ENCODE assay signal across 1 cellular context in the genomic region with DNA sequence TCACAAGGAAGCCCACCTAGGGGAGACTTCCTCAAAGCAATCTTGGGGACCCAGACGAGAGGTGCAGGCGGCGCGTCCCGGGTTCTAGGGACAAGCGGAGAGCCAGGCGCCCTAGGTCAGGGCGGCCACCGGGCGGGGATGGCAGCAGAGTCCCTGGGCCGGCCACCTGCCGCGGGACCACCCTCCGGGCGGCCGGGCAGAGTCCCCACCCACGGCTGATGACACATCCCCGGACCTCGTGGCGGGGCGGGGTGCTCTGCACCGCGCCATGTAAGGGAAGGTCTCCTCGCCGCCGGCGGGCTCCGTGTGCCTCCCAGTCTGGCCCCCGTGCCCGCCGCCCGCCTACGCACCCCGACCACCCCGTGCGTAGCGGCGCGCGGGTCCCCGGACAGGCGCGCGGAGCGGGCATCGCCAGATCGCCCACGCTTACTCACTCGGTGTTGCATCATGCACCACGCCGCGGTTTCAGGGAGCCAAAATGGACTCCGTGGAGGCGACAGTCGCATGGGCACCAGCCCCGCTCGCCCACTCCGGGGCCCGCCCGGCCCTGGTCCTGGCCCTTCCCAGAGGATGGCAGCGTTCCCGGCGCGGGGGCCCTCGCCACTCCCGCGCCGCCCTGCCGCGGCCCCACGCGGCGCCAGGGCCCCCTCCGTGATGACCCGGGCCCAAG.
A peak's percentile ranks its signal among the peaks of the same experiment; 100 is the strongest.
TF ChIP-seq lines count a peak whose summit lies in the region.

No MANE protein-coding gene starts in this region.

TF ChIP-seq in HepG2, 621 proteins besides CTCF, POLR2A, EP300 and RAD21 (continued from another document and continues in another):
- TF ChIP-seq, protein P1, sequence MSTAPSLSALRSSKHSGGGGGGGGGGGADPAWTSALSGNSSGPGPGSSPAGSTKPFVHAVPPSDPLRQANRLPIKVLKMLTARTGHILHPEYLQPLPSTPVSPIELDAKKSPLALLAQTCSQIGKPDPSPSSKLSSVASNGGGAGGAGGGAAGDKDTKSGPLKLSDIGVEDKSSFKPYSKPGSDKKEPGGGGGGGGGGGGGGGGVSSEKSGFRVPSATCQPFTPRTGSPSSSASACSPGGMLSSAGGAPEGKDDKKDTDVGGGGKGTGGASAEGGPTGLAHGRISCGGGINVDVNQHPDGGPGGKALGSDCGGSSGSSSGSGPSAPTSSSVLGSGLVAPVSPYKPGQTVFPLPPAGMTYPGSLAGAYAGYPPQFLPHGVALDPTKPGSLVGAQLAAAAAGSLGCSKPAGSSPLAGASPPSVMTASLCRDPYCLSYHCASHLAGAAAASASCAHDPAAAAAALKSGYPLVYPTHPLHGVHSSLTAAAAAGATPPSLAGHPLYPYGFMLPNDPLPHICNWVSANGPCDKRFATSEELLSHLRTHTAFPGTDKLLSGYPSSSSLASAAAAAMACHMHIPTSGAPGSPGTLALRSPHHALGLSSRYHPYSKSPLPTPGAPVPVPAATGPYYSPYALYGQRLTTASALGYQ (CRISPR knock-in tag; IDR thresholded peaks at IDR 0.05), result no peak
- TF ChIP-seq HNRNPLL (IDR thresholded peaks at IDR 0.05; ENCODE audit: low read depth, low read length, poor library complexity, severe bottlenecking) (peak; percentile 61), ZFYVE20 (CRISPR knock-in tag; IDR thresholded peaks at IDR 0.05; ENCODE audit: borderline replicate concordance, low read depth) (no peak), NR2F6 (IDR thresholded peaks at IDR 0.05) (no peak), NR2F6 (CRISPR knock-in tag; IDR thresholded peaks at IDR 0.05) (no peak), JUNB (CRISPR knock-in tag; IDR thresholded peaks at IDR 0.05; ENCODE audit: borderline replicate concordance) (no peak), ZUFSP (CRISPR knock-in tag; IDR thresholded peaks at IDR 0.05; ENCODE audit: borderline replicate concordance) (no peak), NRL (CRISPR knock-in tag; IDR thresholded peaks at IDR 0.05; ENCODE audit: borderline replicate concordance) (0 out of 2 replicates have a peak, but pooled peaks have one; percentile 6), ZNF512 (CRISPR knock-in tag; IDR thresholded peaks at IDR 0.05) (no peak), USF2 (IDR thresholded peaks at IDR 0.05; ENCODE audit: low read depth, low read length) (no peak), USF2 (CRISPR knock-in tag; IDR thresholded peaks at IDR 0.05; ENCODE audit: borderline replicate concordance) (no peak), SATB2 (CRISPR knock-in tag; IDR thresholded peaks at IDR 0.05) (no peak), KLF12 (CRISPR knock-in tag; IDR thresholded peaks at IDR 0.05; ENCODE audit: borderline replicate concordance) (no peak), SIN3A (IDR thresholded peaks at IDR 0.05; ENCODE audit: borderline replicate concordance, low read depth, low read length) (no peak; the same call in 1 of the 2 replicates), ZKSCAN5 (CRISPR knock-in tag; IDR thresholded peaks at IDR 0.05) (no peak), MAFF (IDR thresholded peaks at IDR 0.05; ENCODE audit: low read depth, low read length) (no peak), JUND (CRISPR knock-in tag; IDR thresholded peaks at IDR 0.05) (peak; percentile 40; the same call in 1 of the 2 replicates), ZNF83 (CRISPR knock-in tag; IDR thresholded peaks at IDR 0.05; ENCODE audit: borderline replicate concordance) (no peak), STAT5B (CRISPR knock-in tag; IDR thresholded peaks at IDR 0.05) (no peak), SP140L (CRISPR knock-in tag; IDR thresholded peaks at IDR 0.05; ENCODE audit: borderline replicate concordance) (no peak), ETS1 (CRISPR knock-in tag; IDR thresholded peaks at IDR 0.05) (no peak)
- TF ChIP-seq, protein P2, sequence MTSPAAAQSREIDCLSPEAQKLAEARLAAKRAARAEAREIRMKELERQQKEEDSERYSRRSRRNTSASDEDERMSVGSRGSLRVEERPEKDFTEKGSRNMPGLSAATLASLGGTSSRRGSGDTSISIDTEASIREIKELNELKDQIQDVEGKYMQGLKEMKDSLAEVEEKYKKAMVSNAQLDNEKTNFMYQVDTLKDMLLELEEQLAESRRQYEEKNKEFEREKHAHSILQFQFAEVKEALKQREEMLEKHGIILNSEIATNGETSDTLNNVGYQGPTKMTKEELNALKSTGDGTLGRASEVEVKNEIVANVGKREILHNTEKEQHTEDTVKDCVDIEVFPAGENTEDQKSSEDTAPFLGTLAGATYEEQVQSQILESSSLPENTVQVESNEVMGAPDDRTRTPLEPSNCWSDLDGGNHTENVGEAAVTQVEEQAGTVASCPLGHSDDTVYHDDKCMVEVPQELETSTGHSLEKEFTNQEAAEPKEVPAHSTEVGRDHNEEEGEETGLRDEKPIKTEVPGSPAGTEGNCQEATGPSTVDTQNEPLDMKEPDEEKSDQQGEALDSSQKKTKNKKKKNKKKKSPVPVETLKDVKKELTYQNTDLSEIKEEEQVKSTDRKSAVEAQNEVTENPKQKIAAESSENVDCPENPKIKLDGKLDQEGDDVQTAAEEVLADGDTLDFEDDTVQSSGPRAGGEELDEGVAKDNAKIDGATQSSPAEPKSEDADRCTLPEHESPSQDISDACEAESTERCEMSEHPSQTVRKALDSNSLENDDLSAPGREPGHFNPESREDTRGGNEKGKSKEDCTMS (CRISPR knock-in tag; conservative IDR thresholded peaks at IDR 0.05), result no peak
- TF ChIP-seq, protein P3, sequence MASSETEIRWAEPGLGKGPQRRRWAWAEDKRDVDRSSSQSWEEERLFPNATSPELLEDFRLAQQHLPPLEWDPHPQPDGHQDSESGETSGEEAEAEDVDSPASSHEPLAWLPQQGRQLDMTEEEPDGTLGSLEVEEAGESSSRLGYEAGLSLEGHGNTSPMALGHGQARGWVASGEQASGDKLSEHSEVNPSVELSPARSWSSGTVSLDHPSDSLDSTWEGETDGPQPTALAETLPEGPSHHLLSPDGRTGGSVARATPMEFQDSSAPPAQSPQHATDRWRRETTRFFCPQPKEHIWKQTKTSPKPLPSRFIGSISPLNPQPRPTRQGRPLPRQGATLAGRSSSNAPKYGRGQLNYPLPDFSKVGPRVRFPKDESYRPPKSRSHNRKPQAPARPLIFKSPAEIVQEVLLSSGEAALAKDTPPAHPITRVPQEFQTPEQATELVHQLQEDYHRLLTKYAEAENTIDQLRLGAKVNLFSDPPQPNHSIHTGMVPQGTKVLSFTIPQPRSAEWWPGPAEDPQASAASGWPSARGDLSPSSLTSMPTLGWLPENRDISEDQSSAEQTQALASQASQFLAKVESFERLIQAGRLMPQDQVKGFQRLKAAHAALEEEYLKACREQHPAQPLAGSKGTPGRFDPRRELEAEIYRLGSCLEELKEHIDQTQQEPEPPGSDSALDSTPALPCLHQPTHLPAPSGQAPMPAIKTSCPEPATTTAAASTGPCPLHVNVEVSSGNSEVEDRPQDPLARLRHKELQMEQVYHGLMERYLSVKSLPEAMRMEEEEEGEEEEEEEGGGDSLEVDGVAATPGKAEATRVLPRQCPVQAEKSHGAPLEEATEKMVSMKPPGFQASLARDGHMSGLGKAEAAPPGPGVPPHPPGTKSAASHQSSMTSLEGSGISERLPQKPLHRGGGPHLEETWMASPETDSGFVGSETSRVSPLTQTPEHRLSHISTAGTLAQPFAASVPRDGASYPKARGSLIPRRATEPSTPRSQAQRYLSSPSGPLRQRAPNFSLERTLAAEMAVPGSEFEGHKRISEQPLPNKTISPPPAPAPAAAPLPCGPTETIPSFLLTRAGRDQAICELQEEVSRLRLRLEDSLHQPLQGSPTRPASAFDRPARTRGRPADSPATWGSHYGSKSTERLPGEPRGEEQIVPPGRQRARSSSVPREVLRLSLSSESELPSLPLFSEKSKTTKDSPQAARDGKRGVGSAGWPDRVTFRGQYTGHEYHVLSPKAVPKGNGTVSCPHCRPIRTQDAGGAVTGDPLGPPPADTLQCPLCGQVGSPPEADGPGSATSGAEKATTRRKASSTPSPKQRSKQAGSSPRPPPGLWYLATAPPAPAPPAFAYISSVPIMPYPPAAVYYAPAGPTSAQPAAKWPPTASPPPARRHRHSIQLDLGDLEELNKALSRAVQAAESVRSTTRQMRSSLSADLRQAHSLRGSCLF (CRISPR knock-in tag; IDR thresholded peaks at IDR 0.05; ENCODE audit: borderline replicate concordance), result no peak
- TF ChIP-seq, protein P4, sequence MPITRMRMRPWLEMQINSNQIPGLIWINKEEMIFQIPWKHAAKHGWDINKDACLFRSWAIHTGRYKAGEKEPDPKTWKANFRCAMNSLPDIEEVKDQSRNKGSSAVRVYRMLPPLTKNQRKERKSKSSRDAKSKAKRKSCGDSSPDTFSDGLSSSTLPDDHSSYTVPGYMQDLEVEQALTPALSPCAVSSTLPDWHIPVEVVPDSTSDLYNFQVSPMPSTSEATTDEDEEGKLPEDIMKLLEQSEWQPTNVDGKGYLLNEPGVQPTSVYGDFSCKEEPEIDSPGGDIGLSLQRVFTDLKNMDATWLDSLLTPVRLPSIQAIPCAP (CRISPR knock-in tag; IDR thresholded peaks at IDR 0.05; ENCODE audit: low read depth), result no peak
- TF ChIP-seq, protein P5, sequence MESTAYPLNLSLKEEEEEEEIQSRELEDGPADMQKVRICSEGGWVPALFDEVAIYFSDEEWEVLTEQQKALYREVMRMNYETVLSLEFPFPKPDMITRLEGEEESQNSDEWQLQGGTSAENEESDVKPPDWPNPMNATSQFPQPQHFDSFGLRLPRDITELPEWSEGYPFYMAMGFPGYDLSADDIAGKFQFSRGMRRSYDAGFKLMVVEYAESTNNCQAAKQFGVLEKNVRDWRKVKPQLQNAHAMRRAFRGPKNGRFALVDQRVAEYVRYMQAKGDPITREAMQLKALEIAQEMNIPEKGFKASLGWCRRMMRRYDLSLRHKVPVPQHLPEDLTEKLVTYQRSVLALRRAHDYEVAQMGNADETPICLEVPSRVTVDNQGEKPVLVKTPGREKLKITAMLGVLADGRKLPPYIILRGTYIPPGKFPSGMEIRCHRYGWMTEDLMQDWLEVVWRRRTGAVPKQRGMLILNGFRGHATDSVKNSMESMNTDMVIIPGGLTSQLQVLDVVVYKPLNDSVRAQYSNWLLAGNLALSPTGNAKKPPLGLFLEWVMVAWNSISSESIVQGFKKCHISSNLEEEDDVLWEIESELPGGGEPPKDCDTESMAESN (CRISPR knock-in tag; conservative IDR thresholded peaks at IDR 0.05), result peak; percentile 77
- TF ChIP-seq, protein P6, sequence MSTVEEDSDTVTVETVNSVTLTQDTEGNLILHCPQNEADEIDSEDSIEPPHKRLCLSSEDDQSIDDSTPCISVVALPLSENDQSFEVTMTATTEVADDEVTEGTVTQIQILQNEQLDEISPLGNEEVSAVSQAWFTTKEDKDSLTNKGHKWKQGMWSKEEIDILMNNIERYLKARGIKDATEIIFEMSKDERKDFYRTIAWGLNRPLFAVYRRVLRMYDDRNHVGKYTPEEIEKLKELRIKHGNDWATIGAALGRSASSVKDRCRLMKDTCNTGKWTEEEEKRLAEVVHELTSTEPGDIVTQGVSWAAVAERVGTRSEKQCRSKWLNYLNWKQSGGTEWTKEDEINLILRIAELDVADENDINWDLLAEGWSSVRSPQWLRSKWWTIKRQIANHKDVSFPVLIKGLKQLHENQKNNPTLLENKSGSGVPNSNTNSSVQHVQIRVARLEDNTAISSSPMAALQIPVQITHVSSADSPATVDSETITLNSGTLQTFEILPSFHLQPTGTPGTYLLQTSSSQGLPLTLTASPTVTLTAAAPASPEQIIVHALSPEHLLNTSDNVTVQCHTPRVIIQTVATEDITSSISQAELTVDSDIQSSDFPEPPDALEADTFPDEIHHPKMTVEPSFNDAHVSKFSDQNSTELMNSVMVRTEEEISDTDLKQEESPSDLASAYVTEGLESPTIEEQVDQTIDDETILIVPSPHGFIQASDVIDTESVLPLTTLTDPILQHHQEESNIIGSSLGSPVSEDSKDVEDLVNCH (CRISPR knock-in tag; IDR thresholded peaks at IDR 0.05), result no peak
